In the genomic region with DNA sequence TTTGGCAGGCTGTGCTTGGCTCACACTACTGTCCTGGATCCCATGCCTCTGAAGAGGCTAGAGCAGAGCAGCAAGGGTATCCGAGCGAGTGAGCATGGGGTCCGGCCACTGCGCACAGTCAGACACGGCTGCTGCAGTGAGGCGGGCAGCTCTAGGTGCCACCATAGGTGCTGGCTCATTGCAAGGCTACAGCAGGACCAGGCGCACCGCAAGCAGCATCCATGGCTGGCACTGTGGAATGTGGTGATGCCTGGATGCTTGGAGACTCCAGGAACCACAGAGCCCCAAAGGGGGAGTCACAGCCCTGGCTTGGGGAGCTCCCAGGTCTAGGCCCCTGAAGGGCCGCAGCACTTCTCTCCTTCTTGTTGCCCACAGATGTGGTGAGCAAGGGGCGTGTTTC, we compare ENCODE assay signal across 25 cellular contexts. TPM values are rescaled to one million over a fixed set of nuclear protein-coding genes. Genes with fewer than 3 reads are reported as not detected.
DNase-seq lines count a peak whose midpoint lies in the region; ATAC-seq, FAIRE-seq and TF ChIP-seq lines count a peak whose summit lies in the region.
"Had no signal": no experiment of that assay in that cellular context is flagged by ENCODE, and none has a peak within 500 bp of the region (broad histone marks: within the 10 kb centered on the region; RNA-seq: fewer than 3 reads in every experiment).

No MANE protein-coding gene starts in this region.

- H3K4me1 ChIP-seq in H1 (replicated peaks in 1 of 4; ENCODE audit: control insufficient read depth in 3 of 4, insufficient read depth in 4 of 4, low read length in 3 of 4), result no peaks in the 10 kb centered on the region
- H3K4me1 ChIP-seq in smooth muscle cell (ENCODE audit: low read depth), result no peaks in the 10 kb centered on the region
- H3K4me1 ChIP-seq: esophagus muscularis mucosa, gastroesophageal sphincter, tibial artery had no signal

- H2BK15ac ChIP-seq in H1 (ENCODE audit: low read length), result no peak overlapping the region

- H2AK5ac ChIP-seq in H1 (ENCODE audit: low read depth, low read length), result no peak overlapping the region

- H4K8ac ChIP-seq in H1 (ENCODE audit: extremely low read depth, insufficient read depth, low read length), result peak overlapping the region; percentile 18; the same call in 1 of the 2 replicates

- H3K14ac ChIP-seq in H1 (ENCODE audit: insufficient read length), result no peak overlapping the region

- H3K9me3 ChIP-seq in H1 (ENCODE audit: insufficient read depth in 2 of 2, low read depth in 1 of 2, low read length in 1 of 2), result no peaks in the 10 kb centered on the region
- H3K9me3 ChIP-seq in smooth muscle cell (replicated peaks; ENCODE audit: low read depth), result no peaks in the 10 kb centered on the region
- H3K9me3 ChIP-seq: esophagus muscularis mucosa, gastroesophageal sphincter, tibial artery had no signal

- no peak for FAIRE-seq in H1 (lab: Jason Lieb, UNC)

- H3K9ac ChIP-seq in H1 (replicated peaks in 1 of 4; ENCODE audit: extremely low read depth in 1 of 4, low read depth in 3 of 4, low read length in 3 of 4) (no peak overlapping the region), smooth muscle cell (ENCODE audit: low read depth) (no peak overlapping the region)

- H3K4me3 ChIP-seq in H1 (ENCODE audit: extremely low read depth in 1 of 4, insufficient read depth in 2 of 4, low read depth in 3 of 4, low read length in 4 of 4) (no peak overlapping the region), smooth muscle cell (no peak overlapping the region)
- H3K4me3 ChIP-seq: esophagus muscularis mucosa, gastroesophageal sphincter, tibial artery had no signal

- H2BK12ac ChIP-seq in H1 (ENCODE audit: low read depth, low read length), result no peak overlapping the region

- H3K4ac ChIP-seq in H1 (replicated peaks; ENCODE audit: insufficient read length, low read depth, low read length), result peak overlapping the region; percentile 36

- H4K5ac ChIP-seq in H1 (ENCODE audit: insufficient read length, low read depth, low read length), result no peak overlapping the region

- H3K23ac ChIP-seq in H1 (ENCODE audit: insufficient read length), result no peak overlapping the region

- H4K20me1 ChIP-seq in H1 (replicated peaks in 1 of 2; ENCODE audit: control insufficient read depth in 1 of 2, insufficient read depth in 2 of 2, low read length in 2 of 2) (no peaks in the 10 kb centered on the region), smooth muscle cell (ENCODE audit: low read depth) (no peaks in the 10 kb centered on the region)

- no peak overlapping the region for H2BK20ac ChIP-seq in H1 (ENCODE audit: low read length)

- H2AFZ ChIP-seq in H1 (ENCODE audit: low read length) (no peak overlapping the region), smooth muscle cell (ENCODE audit: low read depth) (no peak overlapping the region)

- H4K91ac ChIP-seq in H1 (replicated peaks; ENCODE audit: insufficient read length, low read length), result no peak overlapping the region

- H3K27ac ChIP-seq in H1 (ENCODE audit: low read depth, low read length) (no peak overlapping the region), smooth muscle cell (ENCODE audit: low read depth) (peak overlapping the region; percentile 81)
- H3K27ac ChIP-seq: esophagus muscularis mucosa, gastroesophageal sphincter, tibial artery had no signal

- no peak for TF ChIP-seq RAD21 in H1 (IDR thresholded peaks at IDR 0.05 in 1 of 2, conservative IDR thresholded peaks at IDR 0.05 in 1 of 2; ENCODE audit: low read depth in 2 of 2, low read length in 2 of 2)

- DNase-seq in EH (ENCODE audit: low read depth), result peak; percentile 55
- peak; percentile 19 for DNase-seq in RPMI7951 (ENCODE audit: low read depth)
- DNase-seq in H1 (ENCODE audit: low read depth in 1 of 2, low spot score in 2 of 2), result no peak
- DNase-seq in smooth muscle cell (lab: John Stamatoyannopoulos, UW; ENCODE audit: unreplicated experiment), result no peak
- no peak for DNase-seq in putamen (ENCODE audit: low spot score)
- no peak for DNase-seq in NCI-H446 treated with DMSO at 0.1 percent for 48 hours (lab: John Stamatoyannopoulos, UW)
- DNase-seq in T1000 (lab: John Stamatoyannopoulos, UW), result no peak
- DNase-seq: activated naive CD4-positive, alpha-beta T cell treated with Interleukin-2 at 50 U/mL for 16 hours; cortex of kidney; DMS79 treated with DMSO at 0.1 percent for 48 hours; endodermal cell; hippocampal formation; KG1; left colon; NCI-H1436; NCI-H446; Right ventricle myocardium superior; tibial artery had no signal

- H3K27me3 ChIP-seq in H1 (replicated peaks in 1 of 4; ENCODE audit: control insufficient read depth in 3 of 4, extremely low read depth in 1 of 4, insufficient read depth in 3 of 4, low read length in 3 of 4) (no peaks in the 10 kb centered on the region), smooth muscle cell (ENCODE audit: low read depth) (no peaks in the 10 kb centered on the region)
- H3K27me3 ChIP-seq: esophagus muscularis mucosa, gastroesophageal sphincter, tibial artery had no signal

- no peaks in the 10 kb centered on the region for H3K79me1 ChIP-seq in H1 (ENCODE audit: low read depth, low read length)

- H3K4me2 ChIP-seq in H1 (ENCODE audit: insufficient read depth in 1 of 2, low read depth in 2 of 2, low read length in 2 of 2) (no peak overlapping the region), smooth muscle cell (peak overlapping the region; percentile 53)

- H3K23me2 ChIP-seq in H1 (ENCODE audit: low read depth, low read length), result no peaks in the 10 kb centered on the region

- TF ChIP-seq CTCF in H1 (IDR thresholded peaks at IDR 0.05; ENCODE audit: control extremely low read depth in 1 of 3, insufficient read depth in 1 of 3, low read depth in 1 of 3, low read length in 3 of 3) (no peak), smooth muscle cell (IDR thresholded peaks at IDR 0.05; ENCODE audit: borderline replicate concordance, insufficient read depth, poor library complexity, severe bottlenecking) (no peak)

- CTCF ChIA-PET in H1 (lab: Charles Lee; ENCODE audit: partially characterized antibody), result interaction anchor here (0.6 to 1.6 kb wide), 2 partner anchors 296 to 694 kb away, joined by 3 read pairs; no protein-coding TSS in a partner anchor

- no peak overlapping the region for H3K56ac ChIP-seq in H1 (replicated peaks; ENCODE audit: insufficient read length, low read depth, low read length)

- 92% methylated on average over 10 of the region's 10 CpGs; no CpG with 5 or more reads in 1 of the 2 experiments for WGBS in H1 (ENCODE audit: extremely low coverage in 1 of 2, insufficient coverage in 1 of 2, insufficient read length in 1 of 2, insufficient replicate concordance in 2 of 2, low coverage in 1 of 2, low lambda C conversion rate in 2 of 2, missing lambda C conversion rate in 1 of 2), 2 experiments
- WGBS in smooth muscle cell (ENCODE audit: low lambda C conversion rate), result 87% methylated on average over 9 of the region's 10 CpGs

- H3F3A ChIP-seq in smooth muscle cell (ENCODE audit: low read depth), result peaks cover 5% of the 10 kb centered on the region

- no peak overlapping the region for H2BK120ac ChIP-seq in H1 (replicated peaks; ENCODE audit: low read depth, low read length)

- no peak overlapping the region for H2BK5ac ChIP-seq in H1 (ENCODE audit: low read depth, low read length)

- H3K36me3 ChIP-seq in H1 (ENCODE audit: control insufficient read depth in 2 of 4, insufficient read depth in 4 of 4, low read length in 3 of 4), result no peaks in the 10 kb centered on the region
- no peaks in the 10 kb centered on the region for H3K36me3 ChIP-seq in smooth muscle cell (ENCODE audit: low read depth)
- H3K36me3 ChIP-seq: esophagus muscularis mucosa, gastroesophageal sphincter, tibial artery had no signal

- no peak for TF ChIP-seq POLR2A in H1 (IDR thresholded peaks at IDR 0.05; ENCODE audit: control extremely low read depth in 1 of 2, low read depth in 2 of 2, low read length in 2 of 2)

- POLR2A ChIA-PET in H1 (lab: Charles Lee; ENCODE audit: partially characterized antibody), result no interaction called here

- no peak for ATAC-seq in HG02885 (IDR thresholded peaks at IDR 0.05; ENCODE audit: poor library complexity, unreplicated experiment)
- ATAC-seq: gastroesophageal sphincter, left colon, WTC11 had no signal

- no peaks in the 10 kb centered on the region for H3K79me2 ChIP-seq in H1 (ENCODE audit: control insufficient read depth in 1 of 2, insufficient read depth in 2 of 2, low read length in 2 of 2)
- H3K79me2 ChIP-seq in smooth muscle cell (ENCODE audit: low read depth), result no peaks in the 10 kb centered on the region

- no peak overlapping the region; the same call in 1 of the 2 replicates for H3K18ac ChIP-seq in H1 (ENCODE audit: extremely low read depth, low read length)

- TF ChIP-seq EP300 in H1 (IDR thresholded peaks at IDR 0.05; ENCODE audit: borderline replicate concordance in 1 of 2, low read depth in 2 of 2, low read length in 2 of 2), result no peak

TF ChIP-seq in H1, 55 proteins besides CTCF, POLR2A, EP300 and RAD21:
- TF ChIP-seq HDAC2 (IDR thresholded peaks at IDR 0.05; ENCODE audit: borderline replicate concordance in 1 of 2, low read depth in 2 of 2, low read length in 2 of 2), result no peak
- TF ChIP-seq KDM1A (IDR thresholded peaks at IDR 0.05; ENCODE audit: borderline replicate concordance, low read length), result no peak
- TF ChIP-seq ZNF274 (IDR thresholded peaks at IDR 0.05; ENCODE audit: borderline replicate concordance, extremely low read depth, low read length), result no peak
- no peak for TF ChIP-seq SP4 (IDR thresholded peaks at IDR 0.05; ENCODE audit: low read length)
- no peak for TF ChIP-seq JUND (IDR thresholded peaks at IDR 0.05; ENCODE audit: low read length)
- TF ChIP-seq KDM4A (IDR thresholded peaks at IDR 0.05; ENCODE audit: low read depth, low read length, severe bottlenecking), result no peak
- no peak for TF ChIP-seq GTF2F1 (IDR thresholded peaks at IDR 0.05; ENCODE audit: borderline replicate concordance, low read depth, low read length)
- TF ChIP-seq TAF7 (optimal IDR thresholded peaks at IDR 0.05; ENCODE audit: borderline replicate concordance, low read depth, low read length), result no peak
- no peak for TF ChIP-seq TEAD4 (IDR thresholded peaks at IDR 0.05; ENCODE audit: low read depth, low read length)
- TF ChIP-seq POLR2AphosphoS5 (IDR thresholded peaks at IDR 0.05; ENCODE audit: low read depth, low read length), result no peak
- TF ChIP-seq TBP (IDR thresholded peaks at IDR 0.05; ENCODE audit: low read depth, low read length), result no peak

RNA-seq across cellular contexts. Expression of a gene that starts 47.2 kb away (rescaled TPM):
- total RNA-seq in RPMI7951 (2014; rRNA removed; shearing (Covaris generic)), result not detected in 2 replicates
- not detected in 2 replicates for total RNA-seq in H1 (2021; fragmentation: NEBNext Ultra II Directional; extraction: Animal tissue kit (Norgen Biotek cat#: 25700))
- polyA plus RNA-seq in H1 (2011; rRNA removed), result not detected in 2 replicates
- polyA plus RNA-seq in H1 (2011; cell fraction: cytosol; rRNA removed), result not detected
- polyA plus RNA-seq in H1 (2011; cell fraction: nucleus; rRNA removed), result not detected
- not detected in 4 replicates for polyA plus RNA-seq in H1 (2012, experiment 1 of 2)
- polyA plus RNA-seq in H1 (2012, experiment 2 of 2), result not detected
- not detected for polyA plus RNA-seq in H1 (2013, experiment 1 of 2)
- polyA plus RNA-seq in H1 (2013, experiment 2 of 2), result not detected
- not detected in 2 replicates for polyA minus RNA-seq in H1 (2011; rRNA and poly(A)+ RNA removed)
- not detected for polyA minus RNA-seq in H1 (2011; cell fraction: cytosol; rRNA and poly(A)+ RNA removed)
- polyA minus RNA-seq in H1 (2011; cell fraction: nucleus; rRNA and poly(A)+ RNA removed), result not detected
- total RNA-seq in smooth muscle cell, result not detected in 2 replicates
- polyA plus RNA-seq in smooth muscle cell, result 0.43 TPM in 1 of 2 replicates, not detected in the other
- total RNA-seq: esophagus muscularis mucosa, gastroesophageal sphincter, left colon, posterior vena cava, Right ventricle myocardium superior, sciatic nerve, WTC11 had no signal
- polyA plus RNA-seq: CD14-positive monocyte had no signal

Comparison
In these comparisons a context has a peak if more than half of its experiments do, and no peak if none do; other contexts are left out.
1. DNase-seq: peak in EH (single experiment) and RPMI7951 (single experiment); none in H1 (0 of 2), smooth muscle cell (single experiment), putamen (single experiment), NCI-H446 treated with DMSO at 0.1 percent for 48 hours (single experiment) and T1000 (single experiment).